In the genomic region with DNA sequence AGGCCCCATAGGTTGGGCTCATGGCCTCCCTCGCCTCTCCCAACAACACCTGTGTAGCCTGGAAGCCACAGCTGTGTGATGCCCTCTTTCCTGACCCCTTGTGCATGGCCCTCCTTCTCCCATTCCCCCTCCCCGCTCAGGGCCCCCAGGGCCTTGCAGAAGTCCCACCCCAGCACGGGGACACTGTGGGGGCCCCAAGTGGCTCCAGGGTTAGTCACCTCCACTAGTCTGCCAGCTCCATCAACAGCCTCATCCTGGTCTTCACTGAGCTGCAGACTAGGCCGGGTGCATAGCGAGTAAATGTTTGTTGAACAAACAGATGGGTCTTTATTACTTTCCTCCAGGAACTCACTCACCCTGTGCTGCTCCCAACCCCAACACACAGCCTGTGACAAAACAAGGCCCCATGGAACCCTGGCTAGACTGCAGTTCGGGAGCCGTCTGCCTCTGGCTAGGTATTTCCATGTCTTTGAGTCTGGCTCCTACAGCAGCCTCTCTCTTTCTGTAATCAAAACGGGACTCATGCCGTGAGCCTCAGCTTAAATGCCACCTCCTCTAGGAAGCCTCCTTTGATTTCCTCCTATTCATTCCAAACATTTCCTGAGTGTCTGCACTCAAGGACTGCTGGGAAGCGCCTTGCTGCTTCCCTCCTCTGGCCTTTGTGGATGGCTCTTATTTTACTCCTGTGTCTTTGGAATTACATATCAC, we compare ENCODE assay signal across 16 cellular contexts.
DNase-seq lines count a peak whose midpoint lies in the region; ATAC-seq and FAIRE-seq lines count a peak whose summit lies in the region.
"Had no signal": no experiment of that assay in that cellular context is flagged by ENCODE, and none has a peak within 500 bp of the region (broad histone marks: within the 10 kb centered on the region; RNA-seq: fewer than 3 reads in every experiment).

No MANE protein-coding gene starts in this region.

- WGBS in small intestine, 3 donors = 70 to 82% (median 78%) methylated on average over 10 of the region's 10 CpGs

- H3K36me3 ChIP-seq in small intestine (ENCODE audit: control insufficient read depth in 2 of 2, insufficient read depth in 2 of 2, low read length in 2 of 2) = no peaks in the 10 kb centered on the region
- H3K36me3 ChIP-seq: heart left ventricle, neutrophil had no signal

- no peak for FAIRE-seq in small intestine (lab: Jason Lieb, UNC)

- H3K4me1 ChIP-seq in small intestine (ENCODE audit: control insufficient read depth in 2 of 2, insufficient read depth in 1 of 2, low read depth in 1 of 2, low read length in 1 of 2) = no peaks in the 10 kb centered on the region

- no peaks in the 10 kb centered on the region for H3K9me3 ChIP-seq in small intestine (ENCODE audit: control insufficient read depth, low read depth)
- H3K9me3 ChIP-seq: heart left ventricle, neutrophil had no signal

- intact Hi-C loops in left cardiac atrium (cut with DNase I) = no loop called here

- no peak overlapping the region for H3K4me3 ChIP-seq in small intestine (ENCODE audit: low read depth in 1 of 2, low read length in 2 of 2)
- H3K4me3 ChIP-seq: heart left ventricle, skin epidermis had no signal

- DNase-seq in NCI-H1092 treated with DMSO at 0.1 percent for 48 hours (lab: John Stamatoyannopoulos, UW) (peak; percentile 25), NCI-H1092 (lab: John Stamatoyannopoulos, UW) (no peak), NCI-H510A (lab: John Stamatoyannopoulos, UW) (peak; percentile 64), ecto neural progenitor cell (ENCODE audit: low spot score) (peak; percentile 41), small intestine (peak; percentile 46), left cardiac atrium (no peak), HUDEP-2 (lab: John Stamatoyannopoulos, UW; ENCODE audit: unreplicated experiment in 76 of 76) (no peak)
- DNase-seq: 8988T; activated CD4-positive, alpha-beta T cell treated with anti-CD3 and anti-CD28 coated beads for 4 hours; activated T-cell treated with anti-CD3 and anti-CD28 coated beads, Interleukin-2, amount 50 U/mL, for 24 hours; left ventricle myocardium superior; NCI-H187 treated with DMSO at 0.1 percent for 48 hours had no signal

- no peak for ATAC-seq in GM19463 (IDR thresholded peaks at IDR 0.05; ENCODE audit: unreplicated experiment)
- ATAC-seq in left cardiac atrium = no peak
- ATAC-seq: heart left ventricle, left ventricle myocardium superior had no signal

- H3K27ac ChIP-seq in small intestine (ENCODE audit: low read depth in 1 of 2, low read length in 1 of 2) = no peak overlapping the region
- H3K27ac ChIP-seq: heart left ventricle, neutrophil, skin epidermis had no signal

- no peaks in the 10 kb centered on the region for H3K27me3 ChIP-seq in small intestine (ENCODE audit: control insufficient read depth in 2 of 2, insufficient read depth in 2 of 2, low read length in 2 of 2)
- H3K27me3 ChIP-seq: heart left ventricle had no signal

Comparison
In these comparisons a context has a peak if more than half of its experiments do, and no peak if none do; other contexts are left out.
1. DNase-seq: peak in NCI-H1092 treated with DMSO at 0.1 percent for 48 hours (single experiment), NCI-H510A (single experiment), ecto neural progenitor cell (single experiment) and small intestine (single experiment); none in NCI-H1092 (single experiment), left cardiac atrium (single experiment) and HUDEP-2 (0 of 76).